15 cellular contexts compared by ENCODE assay signal in the genomic region with DNA sequence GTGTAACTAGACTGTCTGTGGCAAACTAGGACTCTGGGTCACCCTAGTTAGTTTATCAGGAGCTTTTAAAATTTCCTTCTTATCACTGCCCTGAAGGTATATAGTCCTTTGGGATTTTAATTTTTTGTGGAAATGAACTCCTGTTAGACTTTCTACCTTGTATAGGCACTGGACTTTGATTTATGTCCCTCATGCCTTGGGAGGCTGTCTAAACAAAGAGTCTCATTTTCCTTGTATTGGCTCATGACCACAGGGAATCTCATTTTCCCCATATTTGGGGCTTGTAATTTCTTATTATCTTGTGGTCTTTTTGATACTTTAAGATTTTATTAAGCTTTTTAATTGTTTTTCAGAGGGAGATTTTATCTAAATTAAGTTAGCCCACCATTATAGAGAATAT. TPM values are rescaled to one million over a fixed set of nuclear protein-coding genes. Genes with fewer than 3 reads are reported as not detected.
DNase-seq lines count a peak whose midpoint lies in the region; ATAC-seq, FAIRE-seq and TF ChIP-seq lines count a peak whose summit lies in the region.
"Had no signal": no experiment of that assay in that cellular context is flagged by ENCODE, and none has a peak within 500 bp of the region (broad histone marks: within the 10 kb centered on the region; RNA-seq: fewer than 3 reads in every experiment).

No MANE protein-coding gene starts in this region.

- peaks cover 61% of the 10 kb centered on the region for H3K4me1 Mint-ChIP-seq in HFFc6 (ENCODE audit: low read depth)
- peaks cover 37% of the 10 kb centered on the region for H3K4me1 Mint-ChIP-seq in astrocyte (ENCODE audit: low read depth, unreplicated experiment)
- peaks cover 23% of the 10 kb centered on the region for H3K4me1 Mint-ChIP-seq in activated CD8-positive, alpha-beta memory T cell treated with anti-CD3 and anti-CD28 coated beads, Interleukin-2, amount 10 ng/mL, durations not matched to agents 7 days and 5 days

- no peak for DNase-seq in HFFc6
- peak; percentile 77 for DNase-seq in astrocyte (ENCODE audit: low read depth)
- DNase-seq in left kidney (ENCODE audit: low read depth, low spot score), result peak; percentile 68
- no peak for DNase-seq in smooth muscle cell (lab: John Stamatoyannopoulos, UW; ENCODE audit: unreplicated experiment)
- DNase-seq in activated CD8-positive, alpha-beta memory T cell treated with anti-CD3 and anti-CD28 coated beads, Interleukin-2, amount 10 ng/mL, durations not matched to agents 7 days and 5 days, result no peak
- DNase-seq in stimulated activated CD4-positive, alpha-beta T cell treated with anti-CD3 and anti-CD28 coated beads, Interleukin-1b, Interleukin-23, amount 100 ng/mL, for 48 hours, result no peak
- DNase-seq: GOT3, naive B cell, NCI-H1694 treated with DMSO at 0.1 percent for 48 hours, posterior cingulate gyrus had no signal

- H3K27ac Mint-ChIP-seq in HFFc6 (peak overlapping the region; percentile 48), astrocyte (ENCODE audit: unreplicated experiment) (peak overlapping the region; percentile 86)
- H3K27ac Mint-ChIP-seq in activated CD8-positive, alpha-beta memory T cell treated with anti-CD3 and anti-CD28 coated beads, Interleukin-2, amount 10 ng/mL, durations not matched to agents 7 days and 5 days, result no peak overlapping the region
- H3K27ac Mint-ChIP-seq: stimulated activated effector memory CD8-positive, alpha-beta T cell treated with anti-CD3 and anti-CD28 coated beads, Interleukin-12 subunit alpha, Interleukin-12 subunit beta, amount 100 ng/mL, for 72 hours had no signal

- H3K36me3 Mint-ChIP-seq in HFFc6 (ENCODE audit: low read depth) (peaks cover 20% of the 10 kb centered on the region), astrocyte (ENCODE audit: low read depth, unreplicated experiment) (peaks cover 10% of the 10 kb centered on the region)
- H3K36me3 Mint-ChIP-seq in activated CD8-positive, alpha-beta memory T cell treated with anti-CD3 and anti-CD28 coated beads, Interleukin-2, amount 10 ng/mL, durations not matched to agents 7 days and 5 days, result peaks cover 16% of the 10 kb centered on the region

- no peak for TF ChIP-seq CTCF in HFFc6 (IDR thresholded peaks at IDR 0.05)
- no peak for TF ChIP-seq CTCF in astrocyte (IDR thresholded peaks at IDR 0.05; ENCODE audit: insufficient read depth, low read depth, low read length)
- TF ChIP-seq CTCF in smooth muscle cell (IDR thresholded peaks at IDR 0.05; ENCODE audit: borderline replicate concordance, insufficient read depth, poor library complexity, severe bottlenecking), result no peak

- H3K4me3 ChIP-seq in astrocyte (ENCODE audit: insufficient read depth, low read depth, low read length), result peak overlapping the region; percentile 21
- H3K4me3 ChIP-seq in smooth muscle cell, result no peak overlapping the region
- H3K4me3 ChIP-seq: BLaER1, SJCRH30, thoracic aorta had no signal

- H3K27ac ChIP-seq in astrocyte (ENCODE audit: low read depth, low read length) (peak overlapping the region; percentile 87), smooth muscle cell (ENCODE audit: low read depth) (peak overlapping the region; percentile 93)
- H3K27ac ChIP-seq: BLaER1, thoracic aorta had no signal

- H2AFZ ChIP-seq in astrocyte (ENCODE audit: low read depth, low read length), result no peak overlapping the region
- H2AFZ ChIP-seq in smooth muscle cell (ENCODE audit: low read depth), result no peak overlapping the region

- H3K9me3 ChIP-seq in astrocyte (ENCODE audit: insufficient read depth, low read depth, low read length), result no peaks in the 10 kb centered on the region
- no peaks in the 10 kb centered on the region for H3K9me3 ChIP-seq in smooth muscle cell (replicated peaks; ENCODE audit: low read depth)
- H3K9me3 ChIP-seq: BLaER1, SJCRH30, thoracic aorta had no signal

- H4K20me1 ChIP-seq in astrocyte (ENCODE audit: insufficient read depth, low read length), result no peaks in the 10 kb centered on the region
- no peaks in the 10 kb centered on the region for H4K20me1 ChIP-seq in smooth muscle cell (ENCODE audit: low read depth)

- ATAC-seq in activated CD8-positive, alpha-beta memory T cell treated with anti-CD3 and anti-CD28 coated beads, Interleukin-2, amount 10 ng/mL, durations not matched to agents 7 days and 5 days, result no peak
- no peak for ATAC-seq in HG03159 (IDR thresholded peaks at IDR 0.05; ENCODE audit: unreplicated experiment)

- H3K27me3 Mint-ChIP-seq in HFFc6 (ENCODE audit: insufficient read depth) (peaks cover 2% of the 10 kb centered on the region; the same call in 1 of the 2 replicates), astrocyte (ENCODE audit: low read depth, unreplicated experiment) (no peaks in the 10 kb centered on the region)
- no peaks in the 10 kb centered on the region for H3K27me3 Mint-ChIP-seq in activated CD8-positive, alpha-beta memory T cell treated with anti-CD3 and anti-CD28 coated beads, Interleukin-2, amount 10 ng/mL, durations not matched to agents 7 days and 5 days
- H3K27me3 Mint-ChIP-seq: naive B cell had no signal

- FAIRE-seq in astrocyte (lab: Jason Lieb, UNC), result no peak

- H3K9ac ChIP-seq in astrocyte (ENCODE audit: low read length) (peak overlapping the region; percentile 70), smooth muscle cell (ENCODE audit: low read depth) (peak overlapping the region; percentile 12)
- H3K9ac ChIP-seq: BLaER1 had no signal

- H3K79me2 ChIP-seq in astrocyte (ENCODE audit: insufficient read depth, low read length), result peaks cover 60% of the 10 kb centered on the region
- peaks cover 7% of the 10 kb centered on the region for H3K79me2 ChIP-seq in smooth muscle cell (ENCODE audit: low read depth)

- no peaks in the 10 kb centered on the region for H3F3A ChIP-seq in smooth muscle cell (ENCODE audit: low read depth)

- peak overlapping the region; percentile 74 for H3K4me2 ChIP-seq in astrocyte (ENCODE audit: low read length)
- H3K4me2 ChIP-seq in smooth muscle cell, result no peak overlapping the region
- H3K4me2 ChIP-seq: BLaER1 had no signal

- H3K9me3 Mint-ChIP-seq in HFFc6, result no peaks in the 10 kb centered on the region
- no peaks in the 10 kb centered on the region for H3K9me3 Mint-ChIP-seq in astrocyte (ENCODE audit: unreplicated experiment)
- H3K9me3 Mint-ChIP-seq in activated CD8-positive, alpha-beta memory T cell treated with anti-CD3 and anti-CD28 coated beads, Interleukin-2, amount 10 ng/mL, durations not matched to agents 7 days and 5 days (ENCODE audit: low read depth), result no peaks in the 10 kb centered on the region
- H3K9me3 Mint-ChIP-seq: stimulated activated effector memory CD8-positive, alpha-beta T cell treated with anti-CD3 and anti-CD28 coated beads, Interleukin-12 subunit alpha, Interleukin-12 subunit beta, amount 100 ng/mL, for 72 hours had no signal

- H3K4me3 Mint-ChIP-seq in HFFc6, result no peak overlapping the region
- no peak overlapping the region for H3K4me3 Mint-ChIP-seq in astrocyte (ENCODE audit: unreplicated experiment)
- no peak overlapping the region for H3K4me3 Mint-ChIP-seq in activated CD8-positive, alpha-beta memory T cell treated with anti-CD3 and anti-CD28 coated beads, Interleukin-2, amount 10 ng/mL, durations not matched to agents 7 days and 5 days
- H3K4me3 Mint-ChIP-seq: naive B cell; stimulated activated effector memory CD8-positive, alpha-beta T cell treated with anti-CD3 and anti-CD28 coated beads, Interleukin-12 subunit alpha, Interleukin-12 subunit beta, amount 100 ng/mL, for 72 hours had no signal

- H3K4me1 ChIP-seq in astrocyte (ENCODE audit: insufficient read depth, low read length) (peaks cover 35% of the 10 kb centered on the region), smooth muscle cell (ENCODE audit: low read depth) (peaks cover 5% of the 10 kb centered on the region)

- H3K36me3 ChIP-seq in astrocyte (ENCODE audit: insufficient read depth, low read length) (no peaks in the 10 kb centered on the region), smooth muscle cell (ENCODE audit: low read depth) (no peaks in the 10 kb centered on the region)
- H3K36me3 ChIP-seq: thoracic aorta had no signal

- CTCF ChIA-PET in activated CD8-positive, alpha-beta memory T cell treated with anti-CD3 and anti-CD28 coated beads, Interleukin-2, amount 10 ng/mL, durations not matched to agents 7 days and 5 days (lab: Charles Lee), result interaction anchor here (1.2 kb wide), 1 partner anchor 14 kb away, joined by 3 read pairs; no protein-coding TSS in a partner anchor

- H3K27me3 ChIP-seq in astrocyte (ENCODE audit: insufficient read depth, low read length), result no peaks in the 10 kb centered on the region
- H3K27me3 ChIP-seq in smooth muscle cell (ENCODE audit: low read depth), result no peaks in the 10 kb centered on the region
- H3K27me3 ChIP-seq: BLaER1, SJCRH30 had no signal

RNA-seq across cellular contexts. Expression of gene KCTD4, which starts 21.4 kb away (rescaled TPM):
- 1 to 10 TPM in 4 of 6 experiments, under 1 TPM in 2; 0.73 to 4.5 (median 1.1) TPM for total RNA-seq in HFFc6 (2021; fragmentation: NEBNext Ultra II Directional; extraction: Animal tissue kit (Norgen Biotek cat#: 25700))
- total RNA-seq in astrocyte (0.41 and 0.64 TPM in 2 replicates), smooth muscle cell (not detected in 2 replicates)
- 0.46 TPM in 1 of 2 replicates, not detected in the other for polyA plus RNA-seq in smooth muscle cell
- not detected for total RNA-seq in activated CD8-positive, alpha-beta memory T cell treated with anti-CD3 and anti-CD28 coated beads, Interleukin-2, amount 10 ng/mL, durations not matched to agents 7 days and 5 days
- total RNA-seq: SJCRH30, thoracic aorta had no signal

RNA-seq across cellular contexts. Expression of gene GTF2F2, which starts 59.1 kb away (rescaled TPM):
- total RNA-seq in HFFc6 (2021; fragmentation: NEBNext Ultra II Directional; extraction: Animal tissue kit (Norgen Biotek cat#: 25700)), result 10 to 100 TPM; 22.9 to 31.5 (median 24.7) TPM
- 24.5 and 27.8 TPM in 2 replicates for total RNA-seq in astrocyte
- 25.3 and 28.1 TPM in 2 replicates for total RNA-seq in smooth muscle cell
- 11.2 and 14.6 TPM in 2 replicates for polyA plus RNA-seq in smooth muscle cell
- total RNA-seq in activated CD8-positive, alpha-beta memory T cell treated with anti-CD3 and anti-CD28 coated beads, Interleukin-2, amount 10 ng/mL, durations not matched to agents 7 days and 5 days, result 10 to 100 TPM; 17.0 to 19.3 TPM

Comparison
In these comparisons a context has a peak if more than half of its experiments do, and no peak if none do; other contexts are left out.
1. DNase-seq: peak in astrocyte (single experiment) and left kidney (single experiment); none in HFFc6 (single experiment), smooth muscle cell (single experiment), activated CD8-positive, alpha-beta memory T cell treated with anti-CD3 and anti-CD28 coated beads, Interleukin-2, amount 10 ng/mL, durations not matched to agents 7 days and 5 days (single experiment) and stimulated activated CD4-positive, alpha-beta T cell treated with anti-CD3 and anti-CD28 coated beads, Interleukin-1b, Interleukin-23, amount 100 ng/mL, for 48 hours (single experiment).